Comparison of ENCODE assay signal across 8 cellular contexts in genomic region chr1:160046494-160047115, GRCh38. TPM values are rescaled to one million over a fixed set of nuclear protein-coding genes. Genes with fewer than 3 reads are reported as not detected.
DNase-seq lines count a peak whose midpoint lies in the region; ATAC-seq and TF ChIP-seq lines count a peak whose summit lies in the region.

No MANE protein-coding gene starts in this region.

- POLR2A ChIA-PET in HCT116 (lab: Charles Lee), result no interaction called here
- POLR2A ChIA-PET in naive thymus-derived CD4-positive, alpha-beta T cell (lab: Charles Lee), result interaction anchor here (0.7 to 1.8 kb wide), 2 partner anchors 9 to 14 kb away, joined by 4 to 5 read pairs; partner anchors contain the start of gene PIGM

- DNase-seq in NCI-H2196 (lab: John Stamatoyannopoulos, UW; ENCODE audit: unreplicated experiment), result peak; percentile 15
- DNase-seq in NCI-H2196 treated with DMSO at 0.1 percent for 48 hours (lab: John Stamatoyannopoulos, UW; ENCODE audit: unreplicated experiment), result no peak
- DNase-seq in HCT116 (ENCODE audit: low read depth, low spot score), result no peak
- peak; percentile 15 for DNase-seq in NCI-H226
- DNase-seq in activated T-cell treated with anti-CD3 and anti-CD28 coated beads for 4 hours, result peak; percentile 18
- peak; percentile 54 for DNase-seq in fibroblast of gingiva (ENCODE audit: low read depth)
- peak in 8 of 9 donors; percentile 24 to 66 (median 44) for DNase-seq in naive thymus-derived CD4-positive, alpha-beta T cell
- DNase-seq in T1000 (lab: John Stamatoyannopoulos, UW), result no peak

- no peak overlapping the region for H3K9ac ChIP-seq in HCT116 (ENCODE audit: low read length)

- CTCF ChIA-PET in HCT116 (lab: Charles Lee), result interaction anchor here (0.6 to 2.9 kb wide), 19 partner anchors 10 to 1921 kb away, joined by 3 to 33 read pairs (median 5); partner anchors contain the start of genes IGSF8, KCNJ9 and PIGM
- CTCF ChIA-PET in naive thymus-derived CD4-positive, alpha-beta T cell (lab: Charles Lee), result interaction anchor here (0.6 to 4.6 kb wide), 18 partner anchors 11 to 319 kb away, joined by 3 to 71 read pairs (median 4); partner anchors contain the start of genes IGSF8, KCNJ10, KCNJ9 and PIGM

- ATAC-seq in HCT116, result peak; percentile 90
- ATAC-seq in naive thymus-derived CD4-positive, alpha-beta T cell, result peak; percentile 89

- H3K27me3 Mint-ChIP-seq in naive thymus-derived CD4-positive, alpha-beta T cell, result peaks cover 0 to 32% (median 16%) of the 10 kb centered on the region in 5 donors

- H3K4me2 ChIP-seq in HCT116 (ENCODE audit: low read length), result peak overlapping the region; percentile 46

- no peaks in the 10 kb centered on the region for H4K20me1 ChIP-seq in HCT116 (ENCODE audit: insufficient read depth)

- TF ChIP-seq RAD21 in HCT116 (IDR thresholded peaks at IDR 0.05; ENCODE audit: low read depth), result peak; percentile 76

- peaks cover 7 to 16% (median 12%) of the 10 kb centered on the region in 7 donors for H3K4me1 Mint-ChIP-seq in naive thymus-derived CD4-positive, alpha-beta T cell

- H3K36me3 Mint-ChIP-seq in naive thymus-derived CD4-positive, alpha-beta T cell, result peaks cover 0 to under 1% (median 0%) of the 10 kb centered on the region in 5 donors

- intact Hi-C loops in HCT116 (cut with micrococcal nuclease), result loop anchor here (1.0 kb wide), 1 partner anchor 32 kb away; no protein-coding TSS in a partner anchor
- intact Hi-C loops in naive thymus-derived CD4-positive, alpha-beta T cell (cut with micrococcal nuclease), result loop anchor here (1.0 kb wide), 6 partner anchors 15 to 330 kb away; partner anchors contain the start of gene PIGM (in 1 of the 2)

- H3K27me3 ChIP-seq in HCT116 (ENCODE audit: insufficient read depth, low read length), result peaks cover 13% of the 10 kb centered on the region
- H3K27me3 ChIP-seq in naive thymus-derived CD4-positive, alpha-beta T cell (ENCODE audit: control insufficient read depth in 2 of 2, insufficient read depth in 2 of 2, low read length in 2 of 2), result no peaks in the 10 kb centered on the region

- H2AFZ ChIP-seq in HCT116 (ENCODE audit: low read depth, low read length, poor library complexity, severe bottlenecking), result peak overlapping the region; percentile 71

- RAD21 ChIA-PET in HCT116 (lab: Charles Lee; ENCODE audit: low non-redundant PET in 1 of 2, low total read pairs in 2 of 2, uncharacterized antibody in 2 of 2, unreplicated experiment in 2 of 2), result interaction anchor here (0.5 to 1.8 kb wide), 5 partner anchors 27 to 329 kb away, joined by 3 to 5 read pairs (median 3); partner anchors contain the start of gene KCNJ9 (in 1 of the 2)

- H3K4me3 Mint-ChIP-seq in naive thymus-derived CD4-positive, alpha-beta T cell, result peak overlapping the region; percentile 62 to 86 (median 82)

- no peaks in the 10 kb centered on the region for H3K36me3 ChIP-seq in HCT116 (ENCODE audit: control insufficient read depth in 1 of 2, insufficient read depth in 2 of 2, low read length in 2 of 2)
- H3K36me3 ChIP-seq in naive thymus-derived CD4-positive, alpha-beta T cell (ENCODE audit: control insufficient read depth in 2 of 3, insufficient read depth in 3 of 3, low read length in 3 of 3), result no peaks in the 10 kb centered on the region

- no peaks in the 10 kb centered on the region for H3K9me2 ChIP-seq in HCT116 (ENCODE audit: insufficient read depth)

- H3K9me3 ChIP-seq in HCT116 (ENCODE audit: control insufficient read depth in 1 of 2, insufficient read depth in 1 of 2, low read depth in 1 of 2, low read length in 2 of 2), result no peaks in the 10 kb centered on the region
- H3K9me3 ChIP-seq in naive thymus-derived CD4-positive, alpha-beta T cell (ENCODE audit: control insufficient read depth in 2 of 3, low read length in 3 of 3), result no peaks in the 10 kb centered on the region

- no TSS peak for BruUV-seq in HCT116 (replicated peaks; lab: Mats Ljungman, UMichigan)

- H3K4me1 ChIP-seq in HCT116 (ENCODE audit: control insufficient read depth in 1 of 2, insufficient read depth in 2 of 2, low read length in 2 of 2), result peaks cover 4 to 6% of the 10 kb centered on the region in 2 experiments; a peak in 3 of 4 replicates
- peaks cover 0 to 8% of the 10 kb centered on the region in 2 donors for H3K4me1 ChIP-seq in naive thymus-derived CD4-positive, alpha-beta T cell (ENCODE audit: control insufficient read depth in 2 of 2, insufficient read depth in 2 of 2, low read length in 2 of 2)

- H3K4me3 ChIP-seq in HCT116 (replicated peaks in 1 of 2; ENCODE audit: low read depth in 1 of 2, low read length in 2 of 2), result no peak overlapping the region
- no peak overlapping the region for H3K4me3 ChIP-seq in naive thymus-derived CD4-positive, alpha-beta T cell (ENCODE audit: low read length)

- H3K9me3 Mint-ChIP-seq in naive thymus-derived CD4-positive, alpha-beta T cell, result peaks cover 0 to 2% (median 0%) of the 10 kb centered on the region in 11 donors

- H3K27ac ChIP-seq in HCT116 (ENCODE audit: low read depth, low read length), result no peak overlapping the region
- no peak overlapping the region for H3K27ac ChIP-seq in naive thymus-derived CD4-positive, alpha-beta T cell (ENCODE audit: low read depth, low read length)

- peak overlapping the region in 5 of 9 donors; percentile 18 to 65 (median 43) for H3K27ac Mint-ChIP-seq in naive thymus-derived CD4-positive, alpha-beta T cell

- TF ChIP-seq CTCF in HCT116 (IDR thresholded peaks at IDR 0.05 in 2 of 3, conservative IDR thresholded peaks at IDR 0.05 in 1 of 3; ENCODE audit: borderline replicate concordance in 1 of 3, insufficient read depth in 1 of 3, low read depth in 2 of 3, low read length in 2 of 3), result peak; percentile 66 to 88 (median 81)

- TF ChIP-seq POLR2A in HCT116 (IDR thresholded peaks at IDR 0.05; ENCODE audit: borderline replicate concordance, extremely low read depth, insufficient read depth, insufficient read length), result no peak

- H3K79me2 ChIP-seq in HCT116 (ENCODE audit: insufficient read depth, low read length), result no peaks in the 10 kb centered on the region

TF ChIP-seq in HCT116, 20 proteins besides CTCF, POLR2A, EP300 and RAD21:
- TF ChIP-seq ZNF274 (IDR thresholded peaks at IDR 0.05; ENCODE audit: low read depth, low read length) (no peak), YY1 (IDR thresholded peaks at IDR 0.05; ENCODE audit: extremely low read depth, insufficient replicate concordance, low read depth, low read length) (no peak), EZH2phosphoT487 (IDR thresholded peaks at IDR 0.05; ENCODE audit: borderline replicate concordance) (no peak), FOSL1 (IDR thresholded peaks at IDR 0.05; ENCODE audit: low read depth) (no peak), MAX (IDR thresholded peaks at IDR 0.05) (no peak), EGR1 (IDR thresholded peaks at IDR 0.05; ENCODE audit: low read depth) (peak; percentile 65), SP1 (IDR thresholded peaks at IDR 0.05; ENCODE audit: low read depth) (no peak), JUND (IDR thresholded peaks at IDR 0.05) (no peak)

RNA-seq across cellular contexts. Expression of gene PIGM, which starts 14.8 kb away (rescaled TPM):
- 4.1 TPM for total RNA-seq in HCT116 (2021; ENCODE audit: unreplicated experiment)
- 0.80 and 1.6 TPM in 2 replicates for polyA plus RNA-seq in HCT116 (2012)
- total RNA-seq in naive thymus-derived CD4-positive, alpha-beta T cell, result 10 to 100 TPM in 2 of 5 experiments, 1 to 10 TPM in 3; 4.0 to 11.4 (median 7.0) TPM
- 1 to 10 TPM; 4.1 to 5.0 TPM for polyA plus RNA-seq in naive thymus-derived CD4-positive, alpha-beta T cell

RNA-seq across cellular contexts. Expression of gene KCNJ10, which starts 23.4 kb away (rescaled TPM):
- 0.57 TPM for total RNA-seq in HCT116 (2021; ENCODE audit: unreplicated experiment)
- 0.12 TPM in 2 replicates for polyA plus RNA-seq in HCT116 (2012)
- total RNA-seq in naive thymus-derived CD4-positive, alpha-beta T cell, result under 1 TPM in 1 of 5 experiments, not detected in 4; 0.32 TPM
- under 1 TPM in 1 of 2 donors, not detected in 1; 0.29 TPM for polyA plus RNA-seq in naive thymus-derived CD4-positive, alpha-beta T cell

RNA-seq across cellular contexts. Expression of gene KCNJ9, which starts 34.7 kb away (rescaled TPM):
- total RNA-seq in HCT116 (2021; ENCODE audit: unreplicated experiment), result 0.05 TPM
- polyA plus RNA-seq in HCT116 (2012), result 0.05 and 0.06 TPM in 2 replicates
- not detected for total RNA-seq in naive thymus-derived CD4-positive, alpha-beta T cell
- polyA plus RNA-seq in naive thymus-derived CD4-positive, alpha-beta T cell, result under 1 TPM; 0.06 to 0.08 TPM

RNA-seq across cellular contexts. Expression of gene IGSF8, which starts 51.8 kb away (rescaled TPM):
- total RNA-seq in HCT116 (2021; ENCODE audit: unreplicated experiment), result 35.6 TPM
- 43.9 and 49.6 TPM in 2 replicates for polyA plus RNA-seq in HCT116 (2012)
- 10 to 100 TPM; 31.9 to 68.7 (median 44.8) TPM for total RNA-seq in naive thymus-derived CD4-positive, alpha-beta T cell
- polyA plus RNA-seq in naive thymus-derived CD4-positive, alpha-beta T cell, result 10 to 100 TPM; 38.6 to 60.9 TPM

Comparison
In these comparisons a context has a peak if more than half of its experiments do, and no peak if none do; other contexts are left out.
1. DNase-seq: peak in NCI-H2196 (single experiment), NCI-H226 (single experiment), activated T-cell treated with anti-CD3 and anti-CD28 coated beads for 4 hours (single experiment), fibroblast of gingiva (single experiment) and naive thymus-derived CD4-positive, alpha-beta T cell (8 of 9); none in NCI-H2196 treated with DMSO at 0.1 percent for 48 hours (single experiment), HCT116 (single experiment) and T1000 (single experiment).